In the genomic region with DNA sequence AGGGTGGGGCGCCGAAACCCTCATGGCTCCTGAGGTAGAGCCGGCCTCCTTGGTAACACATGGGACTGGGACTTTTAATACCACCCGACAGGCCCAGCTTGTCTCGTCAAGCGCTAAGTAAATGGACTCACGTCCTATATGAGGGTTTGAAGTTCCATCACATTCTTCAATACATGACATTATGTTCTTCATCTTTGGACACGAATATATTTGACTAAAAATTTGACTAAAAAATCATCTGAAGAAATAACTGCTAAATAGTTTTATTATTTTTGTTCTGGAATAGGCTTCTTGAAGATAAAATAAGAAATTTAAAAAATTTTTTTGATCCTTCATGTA, we compare ENCODE assay signal across 8 cellular contexts. TPM values are rescaled to one million over a fixed set of nuclear protein-coding genes. Genes with fewer than 3 reads are reported as not detected.
DNase-seq lines count a peak whose midpoint lies in the region; ATAC-seq and TF ChIP-seq lines count a peak whose summit lies in the region.

No MANE protein-coding gene starts in this region.

- H3K27me3 ChIP-seq in SU-DHL-6 (ENCODE audit: low read length) (no peaks in the 10 kb centered on the region), fibroblast of lung (ENCODE audit: control insufficient read depth, insufficient read depth, low read length) (no peaks in the 10 kb centered on the region)

- H3K9me3 ChIP-seq in SU-DHL-6 (ENCODE audit: insufficient read depth, low read length) (no peaks in the 10 kb centered on the region), fibroblast of lung (ENCODE audit: control insufficient read depth, insufficient read depth, low read depth, low read length) (no peaks in the 10 kb centered on the region)

- H3K27ac ChIP-seq in SU-DHL-6 (ENCODE audit: low read depth, low read length), result no peak overlapping the region
- no peak overlapping the region for H3K27ac ChIP-seq in fibroblast of lung (ENCODE audit: insufficient read depth, low read length)

- no peaks in the 10 kb centered on the region for H3K9me2 ChIP-seq in SU-DHL-6 (replicated peaks; ENCODE audit: insufficient read depth, low read length)

- DNase-seq in fibroblast of lung (ENCODE audit: low read depth in 2 of 2) (no peak), skeletal muscle cell (ENCODE audit: low read depth) (no peak), SW 1271 (lab: John Stamatoyannopoulos, UW) (no peak), DMS53 (lab: John Stamatoyannopoulos, UW) (no peak)
- no peak for DNase-seq in activated CD4-positive, alpha-beta T cell treated with anti-CD3 and anti-CD28 coated beads, Interleukin-2, amount 50 U/mL, for 48 hours

- no peaks in the 10 kb centered on the region for H3K36me3 ChIP-seq in SU-DHL-6 (ENCODE audit: low read length)
- no peaks in the 10 kb centered on the region for H3K36me3 ChIP-seq in fibroblast of lung (ENCODE audit: control insufficient read depth, insufficient read depth, low read length)

- H3K4me3 ChIP-seq in GM08714 (ENCODE audit: low read length) (peak overlapping the region; percentile 81; the same call in 1 of the 2 replicates), SU-DHL-6 (ENCODE audit: insufficient read depth, low read length, poor library complexity, severe bottlenecking) (peak overlapping the region; percentile 80), fibroblast of lung (replicated peaks in 1 of 4; ENCODE audit: control extremely low read depth in 1 of 4, insufficient read depth in 1 of 4, low read depth in 3 of 4, low read length in 4 of 4) (peak overlapping the region; percentile 90 to 97 (median 94)), skeletal muscle cell (ENCODE audit: low read depth, low read length) (peak overlapping the region; percentile 94)

- H3K4me2 ChIP-seq in SU-DHL-6 (ENCODE audit: low read depth, low read length, poor library complexity, severe bottlenecking), result peak overlapping the region; percentile 73
- H3K4me2 ChIP-seq in fibroblast of lung (ENCODE audit: extremely low read depth, insufficient read depth, low read length), result peak overlapping the region; percentile 80

- H3K4me1 ChIP-seq in fibroblast of lung (ENCODE audit: control insufficient read depth, extremely low read depth, insufficient read depth, low read length), result no peaks in the 10 kb centered on the region

- H3K9ac ChIP-seq in SU-DHL-6 (ENCODE audit: low read length) (peak overlapping the region; percentile 78; the same call in 1 of the 2 replicates), fibroblast of lung (ENCODE audit: insufficient read depth, low read length) (no peak overlapping the region)

- no peaks in the 10 kb centered on the region for H3F3A ChIP-seq in SU-DHL-6 (ENCODE audit: insufficient read depth)

- no peak for ATAC-seq in HG03135 (IDR thresholded peaks at IDR 0.05; ENCODE audit: unreplicated experiment)

- no peaks in the 10 kb centered on the region for H4K20me1 ChIP-seq in SU-DHL-6 (ENCODE audit: low read depth, low read length)
- no peaks in the 10 kb centered on the region for H4K20me1 ChIP-seq in fibroblast of lung (ENCODE audit: control insufficient read depth, extremely low read depth, insufficient read depth, low read length)

- TF ChIP-seq CTCF in SU-DHL-6 (IDR thresholded peaks at IDR 0.05; ENCODE audit: insufficient read depth, low read length, poor library complexity, severe bottlenecking), result no peak
- no peak for TF ChIP-seq CTCF in fibroblast of lung (conservative IDR thresholded peaks at IDR 0.05 in 1 of 2, IDR thresholded peaks at IDR 0.05 in 1 of 2; ENCODE audit: low read depth in 1 of 2, low read length in 2 of 2)

- H3K79me2 ChIP-seq in SU-DHL-6 (ENCODE audit: insufficient read depth, low read length), result peaks cover 38% of the 10 kb centered on the region
- H3K79me2 ChIP-seq in fibroblast of lung (ENCODE audit: control insufficient read depth, insufficient read depth, low read length), result peaks cover 5% of the 10 kb centered on the region

- peak overlapping the region; percentile 91 for H2AFZ ChIP-seq in SU-DHL-6 (ENCODE audit: low read depth, low read length, severe bottlenecking)
- H2AFZ ChIP-seq in fibroblast of lung (ENCODE audit: low read length), result peak overlapping the region; percentile 95

RNA-seq across cellular contexts. Expression of a gene that starts 0.3 kb away (rescaled TPM):
- total RNA-seq in fibroblast of lung, result 5.9 and 6.9 TPM in 2 replicates
- polyA plus RNA-seq in fibroblast of lung, result 1.9 and 2.5 TPM in 2 replicates
- polyA plus RNA-seq in fibroblast of lung (2012), result 1.8 and 2.5 TPM in 2 replicates
- polyA minus RNA-seq in fibroblast of lung (ENCODE audit: low replicate concordance), result 1.5 and 1.8 TPM in 2 replicates

RNA-seq across cellular contexts. Expression of a gene that starts 59.5 kb away (rescaled TPM):
- 6.2 and 8.6 TPM in 2 replicates for total RNA-seq in fibroblast of lung
- 2.9 and 3.7 TPM in 2 replicates for polyA plus RNA-seq in fibroblast of lung
- polyA plus RNA-seq in fibroblast of lung (2012), result 1.1 and 1.2 TPM in 2 replicates
- polyA minus RNA-seq in fibroblast of lung (ENCODE audit: low replicate concordance), result not detected in 2 replicates
